In the genomic region with DNA sequence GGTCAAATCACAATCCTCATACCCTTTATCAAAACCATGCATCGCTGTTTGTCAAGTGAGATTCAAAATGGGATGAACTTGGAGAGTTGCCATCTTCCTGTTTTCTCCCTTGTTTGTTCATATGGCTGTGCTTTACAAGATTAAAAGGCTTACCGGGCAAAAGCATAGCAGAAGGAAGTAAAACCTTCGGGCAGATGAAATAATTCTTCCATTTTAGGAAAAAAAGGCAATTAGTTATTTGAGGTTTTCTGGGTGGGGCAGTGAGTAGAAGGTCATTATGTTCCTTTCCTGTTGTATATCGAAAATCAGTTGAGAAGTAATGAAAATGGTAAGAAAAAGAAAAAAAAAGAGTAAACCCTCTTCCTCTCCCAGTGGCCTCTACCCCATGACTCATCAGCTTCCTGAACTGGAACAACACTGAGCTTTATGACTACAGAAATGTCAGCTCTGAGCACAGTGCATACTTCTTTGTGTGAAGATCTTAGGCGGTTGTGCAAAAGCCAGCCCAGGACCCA, we compare ENCODE assay signal across 8 cellular contexts.
A peak's percentile ranks its signal among the peaks of the same experiment; 100 is the strongest.
DNase-seq lines count a peak whose midpoint lies in the region; ATAC-seq, FAIRE-seq and TF ChIP-seq lines count a peak whose summit lies in the region.

No MANE protein-coding gene starts in this region.

- no peak overlapping the region for H2AK5ac ChIP-seq in mesendoderm (ENCODE audit: low read length)

- H3K27ac ChIP-seq in keratinocyte (ENCODE audit: control insufficient read depth, insufficient read depth, low read length), result no peak overlapping the region
- peak overlapping the region; percentile 25 to 66 for H3K27ac ChIP-seq in uterus
- H3K27ac ChIP-seq in mesendoderm (ENCODE audit: low read depth, low read length), result no peak overlapping the region

- WGBS in mesendoderm (ENCODE audit: extremely low coverage, insufficient coverage, low lambda C conversion rate), result no CpG with 5 or more reads among the region's 5 CpGs

- H3K27me3 ChIP-seq in keratinocyte (ENCODE audit: control insufficient read depth, extremely low read depth, insufficient read depth, low read length), result no peaks in the 10 kb centered on the region
- no peaks in the 10 kb centered on the region for H3K27me3 ChIP-seq in uterus
- no peaks in the 10 kb centered on the region for H3K27me3 ChIP-seq in mesendoderm (ENCODE audit: insufficient read depth, low read length, poor library complexity)

- no peak overlapping the region for H3K56ac ChIP-seq in mesendoderm (ENCODE audit: low read length)

- no peaks in the 10 kb centered on the region for H3K27me3 Mint-ChIP-seq in activated T-helper 17 cell treated with anti-CD3 and anti-CD28 coated beads, Interleukin-2, amount 50 U/mL, for 72 hours

- no peaks in the 10 kb centered on the region for H3K4me1 Mint-ChIP-seq in activated T-helper 17 cell treated with anti-CD3 and anti-CD28 coated beads, Interleukin-2, amount 50 U/mL, for 72 hours

- H2AFZ ChIP-seq in keratinocyte (ENCODE audit: control insufficient read depth, low read length), result no peak overlapping the region

- TF ChIP-seq POLR2A in uterus (IDR thresholded peaks at IDR 0.05), result no peak

- no peak overlapping the region for H4K5ac ChIP-seq in mesendoderm (ENCODE audit: low read length)

- no peak overlapping the region for H3K4ac ChIP-seq in mesendoderm (ENCODE audit: low read depth, low read length)

- H3K4me1 ChIP-seq in keratinocyte (ENCODE audit: control insufficient read depth, extremely low read depth, insufficient read depth, low read length), result peaks cover 9% of the 10 kb centered on the region
- H3K4me1 ChIP-seq in uterus, result no peaks in the 10 kb centered on the region
- no peaks in the 10 kb centered on the region for H3K4me1 ChIP-seq in mesendoderm (ENCODE audit: control insufficient read depth, low read depth, low read length)

- no peaks in the 10 kb centered on the region for H3K9me1 ChIP-seq in keratinocyte (ENCODE audit: control insufficient read depth, extremely low read depth, insufficient read depth, low read length)

- no peaks in the 10 kb centered on the region for H3K36me3 Mint-ChIP-seq in activated naive CD4-positive, alpha-beta T cell treated with anti-CD3 and anti-CD28 coated beads, Interleukin-2, amount 50 U/mL, for 72 hours
- H3K36me3 Mint-ChIP-seq in activated T-helper 17 cell treated with anti-CD3 and anti-CD28 coated beads, Interleukin-2, amount 50 U/mL, for 72 hours (ENCODE audit: low read depth), result no peaks in the 10 kb centered on the region

- no peak overlapping the region for H3K4me3 Mint-ChIP-seq in activated T-helper 17 cell treated with anti-CD3 and anti-CD28 coated beads, Interleukin-2, amount 50 U/mL, for 72 hours

- intact Hi-C loops in uterus (cut with DNase I; ENCODE audit: low total_unique reads), result no loop called here

- H2BK15ac ChIP-seq in mesendoderm (replicated peaks; ENCODE audit: low read depth), result no peak overlapping the region

- H4K8ac ChIP-seq in mesendoderm (ENCODE audit: low read depth, low read length), result no peak overlapping the region

- DNase-seq in activated naive CD4-positive, alpha-beta T cell treated with anti-CD3 and anti-CD28 coated beads, Interleukin-2, amount 50 U/mL, for 72 hours (ENCODE audit: low spot score in 2 of 2), result no peak
- DNase-seq in activated naive CD4-positive, alpha-beta T cell treated with Interleukin-2 at 50 U/mL for 16 hours, result no peak
- DNase-seq in keratinocyte (ENCODE audit: low read depth, low spot score) (no peak), uterus (peak; percentile 12 to 46), mesendoderm (no peak)
- no peak for DNase-seq in activated naive CD4-positive, alpha-beta T cell treated with anti-CD3 and anti-CD28 coated beads, Interleukin-2, amount 50 U/mL, for 16 hours
- no peak for DNase-seq in activated effector memory CD4-positive, alpha-beta T cell treated with anti-CD3 and anti-CD28 coated beads, Interleukin-2, amount 50 U/mL, for 16 hours

- H3K4me2 ChIP-seq in keratinocyte (ENCODE audit: control insufficient read depth, extremely low read depth, insufficient read depth, low read depth, low read length), result peak overlapping the region; percentile 23
- H3K4me2 ChIP-seq in mesendoderm (ENCODE audit: low read length), result no peak overlapping the region

- H4K20me1 ChIP-seq in keratinocyte (ENCODE audit: control insufficient read depth, extremely low read depth, insufficient read depth, low read length), result no peaks in the 10 kb centered on the region

- peaks cover 9% of the 10 kb centered on the region for H3K79me2 ChIP-seq in keratinocyte (ENCODE audit: control insufficient read depth, insufficient read depth, low read length)
- no peaks in the 10 kb centered on the region for H3K79me2 ChIP-seq in mesendoderm (ENCODE audit: control insufficient read depth, insufficient read depth, low read length)

- H3K36me3 ChIP-seq in keratinocyte (ENCODE audit: control insufficient read depth in 2 of 2, extremely low read depth in 1 of 2, insufficient read depth in 2 of 2, low read length in 2 of 2) (peaks cover 2 to 4% of the 10 kb centered on the region in 2 experiments), uterus (no peaks in the 10 kb centered on the region), mesendoderm (ENCODE audit: control insufficient read depth, insufficient read depth, low read length) (no peaks in the 10 kb centered on the region)

- no peak overlapping the region for H3K4me3 ChIP-seq in keratinocyte (ENCODE audit: control insufficient read depth in 2 of 3, extremely low read depth in 1 of 3, insufficient read depth in 2 of 3, low read depth in 1 of 3, low read length in 3 of 3)
- no peak overlapping the region for H3K4me3 ChIP-seq in uterus
- no peak overlapping the region for H3K4me3 ChIP-seq in mesendoderm (ENCODE audit: low read length)

- no peak overlapping the region for H2BK5ac ChIP-seq in mesendoderm (ENCODE audit: low read length)

- peaks cover 0 to 4% of the 10 kb centered on the region in 2 donors for H3K9me3 Mint-ChIP-seq in activated naive CD4-positive, alpha-beta T cell treated with anti-CD3 and anti-CD28 coated beads, Interleukin-2, amount 50 U/mL, for 72 hours
- peaks cover 3% of the 10 kb centered on the region for H3K9me3 Mint-ChIP-seq in activated T-helper 17 cell treated with anti-CD3 and anti-CD28 coated beads, Interleukin-2, amount 50 U/mL, for 72 hours

- no peaks in the 10 kb centered on the region for H3K9me3 ChIP-seq in keratinocyte (ENCODE audit: control insufficient read depth, low read depth, low read length)
- no peaks in the 10 kb centered on the region for H3K9me3 ChIP-seq in uterus

- dilution Hi-C loops in keratinocyte (cut with MboI; ENCODE audit: extremely low pct_ligation_motif_present, low sequenced_read_pairs), result no loop called here

- peak; percentile 45 to 48 for ATAC-seq in activated naive CD4-positive, alpha-beta T cell treated with anti-CD3 and anti-CD28 coated beads, Interleukin-2, amount 50 U/mL, for 72 hours
- peak; percentile 89 for ATAC-seq in activated T-helper 17 cell treated with anti-CD3 and anti-CD28 coated beads, Interleukin-2, amount 50 U/mL, for 72 hours (replicated peaks)

- no peak overlapping the region for H3K27ac Mint-ChIP-seq in activated naive CD4-positive, alpha-beta T cell treated with anti-CD3 and anti-CD28 coated beads, Interleukin-2, amount 50 U/mL, for 72 hours
- H3K27ac Mint-ChIP-seq in activated T-helper 17 cell treated with anti-CD3 and anti-CD28 coated beads, Interleukin-2, amount 50 U/mL, for 72 hours, result no peak overlapping the region

- no peaks in the 10 kb centered on the region for H3K79me1 ChIP-seq in mesendoderm (ENCODE audit: low read length)

- H3K9ac ChIP-seq in keratinocyte (ENCODE audit: control insufficient read depth, extremely low read depth, insufficient read depth, low read length) (no peak overlapping the region), mesendoderm (ENCODE audit: low read length) (no peak overlapping the region)

- H3K23ac ChIP-seq in mesendoderm (ENCODE audit: low read length), result no peak overlapping the region

- no peak for TF ChIP-seq CTCF in keratinocyte (optimal IDR thresholded peaks at IDR 0.05 in 1 of 3, IDR thresholded peaks at IDR 0.05 in 1 of 3, conservative IDR thresholded peaks at IDR 0.05 in 1 of 3; ENCODE audit: extremely low read depth in 1 of 3, insufficient read depth in 2 of 3, low read length in 3 of 3)
- TF ChIP-seq CTCF in uterus (IDR thresholded peaks at IDR 0.05), result no peak

- no peak overlapping the region for H2BK120ac ChIP-seq in mesendoderm (ENCODE audit: low read depth, low read length)

- peak; percentile 56 for FAIRE-seq in keratinocyte (lab: Jason Lieb, UNC)

- no peak overlapping the region for H3K18ac ChIP-seq in mesendoderm (ENCODE audit: low read length)

Comparison
In these comparisons a context has a peak if more than half of its experiments do, and no peak if none do; other contexts are left out.
1. DNase-seq: peak in uterus (2 of 2); none in activated naive CD4-positive, alpha-beta T cell treated with anti-CD3 and anti-CD28 coated beads, Interleukin-2, amount 50 U/mL, for 72 hours (0 of 2), activated naive CD4-positive, alpha-beta T cell treated with Interleukin-2 at 50 U/mL for 16 hours (single experiment), keratinocyte (single experiment), mesendoderm (single experiment), activated naive CD4-positive, alpha-beta T cell treated with anti-CD3 and anti-CD28 coated beads, Interleukin-2, amount 50 U/mL, for 16 hours (single experiment) and activated effector memory CD4-positive, alpha-beta T cell treated with anti-CD3 and anti-CD28 coated beads, Interleukin-2, amount 50 U/mL, for 16 hours (single experiment).
2. H3K27ac ChIP-seq: peak in uterus (2 of 2); none in keratinocyte (single experiment) and mesendoderm (single experiment).